Comparison of ENCODE assay signal across 32 cellular contexts in genomic region chr21:23686737-23687136, GRCh38.
DNase-seq lines count a peak whose midpoint lies in the region; ATAC-seq and TF ChIP-seq lines count a peak whose summit lies in the region.
"Had no signal": no experiment of that assay in that cellular context is flagged by ENCODE, and none has a peak within 500 bp of the region (broad histone marks: within the 10 kb centered on the region; RNA-seq: fewer than 3 reads in every experiment).

No MANE protein-coding gene starts in this region.

- H3K27me3 Mint-ChIP-seq in GM23338 (ENCODE audit: insufficient read depth, low read depth, poor library complexity), result no peaks in the 10 kb centered on the region
- H3K27me3 Mint-ChIP-seq in Calu3 (ENCODE audit: unreplicated experiment), result no peaks in the 10 kb centered on the region
- H3K27me3 Mint-ChIP-seq: B cell; CD4-positive, alpha-beta memory T cell; CD4-positive, alpha-beta T cell; CD4-positive, CD25-positive, alpha-beta regulatory T cell; CD8-positive, alpha-beta memory T cell had no signal

- TF ChIP-seq POLR2A in lower leg skin (IDR thresholded peaks at IDR 0.05), result no peak

- no peaks in the 10 kb centered on the region for H3K9me2 ChIP-seq in GM23338 (ENCODE audit: insufficient read depth)

- 0 out of 2 replicates have a peak overlapping the region, but pooled peaks have one; percentile 16 for H3K4me2 ChIP-seq in GM23338
- H3K4me2 ChIP-seq: A549; BLaER1; BLaER1 treated with 17β-estradiol and CSF1 and Interleukin-3, amounts not matched to agents 10 nM and 100 nM had no signal

- H4K20me1 ChIP-seq in GM23338 (replicated peaks; ENCODE audit: insufficient read depth), result no peaks in the 10 kb centered on the region
- H4K20me1 ChIP-seq: BLaER1; BLaER1 treated with 17β-estradiol and CSF1 and Interleukin-3, amounts not matched to agents 10 nM and 100 nM had no signal

- intact Hi-C loops in heart right ventricle (cut with DNase I), result no loop called here
- intact Hi-C loops in lower leg skin (cut with DNase I; ENCODE audit: low total_unique reads), result no loop called here
- intact Hi-C loops in Calu3 (cut with micrococcal nuclease; ENCODE audit: unreplicated experiment), result no loop called here

- H3K27me3 ChIP-seq in cardiac muscle cell (no peaks in the 10 kb centered on the region), heart right ventricle (no peaks in the 10 kb centered on the region), GM23338 (ENCODE audit: insufficient read depth) (no peaks in the 10 kb centered on the region)
- H3K27me3 ChIP-seq: BE2C; BLaER1; BLaER1 treated with 17β-estradiol and CSF1 and Interleukin-3, amounts not matched to agents 10 nM and 100 nM had no signal

- H3K4me1 ChIP-seq in cardiac muscle cell (ENCODE audit: low read depth) (peaks cover 18% of the 10 kb centered on the region), heart right ventricle (no peaks in the 10 kb centered on the region), GM23338 (ENCODE audit: insufficient read depth) (peaks cover 8% of the 10 kb centered on the region)
- H3K4me1 ChIP-seq: A549; BE2C; BLaER1; BLaER1 treated with 17β-estradiol and CSF1 and Interleukin-3, amounts not matched to agents 10 nM and 100 nM; Caco-2 had no signal

- H3K4me3 Mint-ChIP-seq in GM23338 (no peak overlapping the region), Calu3 (ENCODE audit: low read depth, unreplicated experiment) (no peak overlapping the region)
- H3K4me3 Mint-ChIP-seq: B cell; CD14-positive monocyte; CD4-positive, alpha-beta memory T cell; CD4-positive, alpha-beta T cell; CD4-positive, CD25-positive, alpha-beta regulatory T cell; CD8-positive, alpha-beta memory T cell; CD8-positive, alpha-beta T cell had no signal

- H3K4me1 Mint-ChIP-seq in GM23338, result peaks cover 18% of the 10 kb centered on the region
- no peaks in the 10 kb centered on the region for H3K4me1 Mint-ChIP-seq in Calu3 (ENCODE audit: low read depth, unreplicated experiment)
- H3K4me1 Mint-ChIP-seq: B cell; CD14-positive monocyte; CD4-positive, alpha-beta memory T cell; CD4-positive, CD25-positive, alpha-beta regulatory T cell; CD8-positive, alpha-beta memory T cell had no signal

- H3K36me3 Mint-ChIP-seq in GM23338 (ENCODE audit: low read depth), result 0 out of 3 replicates have a peak, but pooled peaks cover 3% of the 10 kb centered on the region
- no peaks in the 10 kb centered on the region for H3K36me3 Mint-ChIP-seq in Calu3 (ENCODE audit: insufficient read depth, unreplicated experiment)
- H3K36me3 Mint-ChIP-seq: CD14-positive monocyte; CD4-positive, alpha-beta memory T cell; CD4-positive, CD25-positive, alpha-beta regulatory T cell; CD8-positive, alpha-beta memory T cell; CD8-positive, alpha-beta T cell had no signal

- no TSS peak for BruUV-seq in Calu3 (replicated peaks; lab: Mats Ljungman, UMichigan)

- DNase-seq in cardiac muscle cell (ENCODE audit: low read depth in 1 of 2, low spot score in 1 of 2) (no peak), heart right ventricle (no peak), GM23338 (ENCODE audit: low spot score) (no peak), NCI-H226 (peak; percentile 76), lower leg skin (ENCODE audit: low spot score in 2 of 2) (no peak), Calu3 (no peak)
- DNase-seq: 8988T; ACHN; AML-193; BE2C; C1 segment of cervical spinal cord; Caco-2; CD4-positive, alpha-beta memory T cell; CD4-positive, alpha-beta T cell; CD4-positive, CD25-positive, alpha-beta regulatory T cell; CD8-positive, alpha-beta memory T cell; CD8-positive, alpha-beta T cell; COR-L47; DMS 273 treated with DMSO at 0.1 percent for 48 hours; DMS153; DMS53; DMS79; DMS79 treated with DMSO at 0.1 percent for 48 hours; DND-41; EL had no signal

- TF ChIP-seq CTCF in cardiac muscle cell (IDR thresholded peaks at IDR 0.05; ENCODE audit: low read depth, low read length) (no peak), heart right ventricle (IDR thresholded peaks at IDR 0.05) (no peak), GM23338 (conservative IDR thresholded peaks at IDR 0.05; ENCODE audit: low read depth in 2 of 2) (no peak), lower leg skin (IDR thresholded peaks at IDR 0.05) (no peak), Calu3 (IDR thresholded peaks at IDR 0.05; ENCODE audit: unreplicated experiment) (no peak)

- no peaks in the 10 kb centered on the region for H3K9me3 ChIP-seq in cardiac muscle cell (ENCODE audit: low read depth)
- H3K9me3 ChIP-seq in heart right ventricle, result no peaks in the 10 kb centered on the region
- H3K9me3 ChIP-seq: A549; BE2C; BLaER1; BLaER1 treated with 17β-estradiol and CSF1 and Interleukin-3, amounts not matched to agents 10 nM and 100 nM; Caco-2 had no signal

- H3K36me3 ChIP-seq in cardiac muscle cell (no peaks in the 10 kb centered on the region), heart right ventricle (no peaks in the 10 kb centered on the region), GM23338 (ENCODE audit: insufficient read depth) (no peaks in the 10 kb centered on the region)
- H3K36me3 ChIP-seq: BE2C; BLaER1; BLaER1 treated with 17β-estradiol and CSF1 and Interleukin-3, amounts not matched to agents 10 nM and 100 nM had no signal

- no peaks in the 10 kb centered on the region for H3F3A ChIP-seq in GM23338 (replicated peaks; ENCODE audit: low read depth)

- H3K27ac Mint-ChIP-seq in GM23338 (peak overlapping the region; percentile 50; the same call in 1 of the 2 replicates), Calu3 (ENCODE audit: unreplicated experiment) (no peak overlapping the region)
- H3K27ac Mint-ChIP-seq: B cell; CD14-positive monocyte; CD4-positive, alpha-beta memory T cell; CD4-positive, alpha-beta T cell; CD4-positive, CD25-positive, alpha-beta regulatory T cell; CD8-positive, alpha-beta memory T cell; CD8-positive, alpha-beta T cell had no signal

- H3K27ac ChIP-seq in cardiac muscle cell (peak overlapping the region; percentile 26), heart right ventricle (no peak overlapping the region), GM23338 (ENCODE audit: low read depth) (no peak overlapping the region)
- H3K27ac ChIP-seq: 22Rv1; A549; BLaER1; BLaER1 treated with 17β-estradiol and CSF1 and Interleukin-3, amounts not matched to agents 10 nM and 100 nM; C4-2B had no signal

- H2AFZ ChIP-seq in GM23338, result no peak overlapping the region

- no peaks in the 10 kb centered on the region for H3K79me2 ChIP-seq in GM23338 (replicated peaks; ENCODE audit: insufficient read depth)

- H3K9me3 Mint-ChIP-seq in GM23338, result peaks cover 42% of the 10 kb centered on the region; the same call in 2 of the 3 replicates
- peaks cover 5% of the 10 kb centered on the region for H3K9me3 Mint-ChIP-seq in Calu3 (ENCODE audit: low read depth, unreplicated experiment)
- H3K9me3 Mint-ChIP-seq: CD8-positive, alpha-beta T cell had no signal

- ATAC-seq in heart right ventricle (no peak), GM23338 (no peak)
- ATAC-seq: A549; CD8-positive, alpha-beta T cell had no signal

- H3K4me3 ChIP-seq in cardiac muscle cell (no peak overlapping the region), heart right ventricle (no peak overlapping the region), GM23338 (no peak overlapping the region), lower leg skin (ENCODE audit: low read depth, poor library complexity, severe bottlenecking) (no peak overlapping the region)
- H3K4me3 ChIP-seq: A549; BLaER1; BLaER1 treated with 17β-estradiol and CSF1 and Interleukin-3, amounts not matched to agents 10 nM and 100 nM had no signal

- CTCF ChIA-PET in Calu3 (lab: Charles Lee), result no interaction called here

- 25 to 33% methylated on average over 2 of the region's 2 CpGs for WGBS in heart right ventricle, 2 donors
- 56 to 62% methylated on average over 2 of the region's 2 CpGs for WGBS in lower leg skin, 2 donors

TF ChIP-seq in GM23338, 12 proteins besides CTCF, POLR2A, EP300 and RAD21:
- TF ChIP-seq ZNF114 (CRISPR knock-in tag; IDR thresholded peaks at IDR 0.05), result no peak
- TF ChIP-seq JUNB (IDR thresholded peaks at IDR 0.05; ENCODE audit: unreplicated experiment), result no peak
- TF ChIP-seq ETS1 (IDR thresholded peaks at IDR 0.05), result no peak
- TF ChIP-seq NANOG (IDR thresholded peaks at IDR 0.05; ENCODE audit: borderline replicate concordance), result no peak
- no peak for TF ChIP-seq STAT1 (IDR thresholded peaks at IDR 0.05; ENCODE audit: unreplicated experiment)
- no peak for TF ChIP-seq EZH2 (IDR thresholded peaks at IDR 0.05; ENCODE audit: low read depth, unreplicated experiment)
- TF ChIP-seq EZH2phosphoT487 (IDR thresholded peaks at IDR 0.05; ENCODE audit: unreplicated experiment), result no peak
